ENCODE assay signal across 8 cellular contexts in genomic region chr18:70491734-70492348, GRCh38.
A peak's percentile ranks its signal among the peaks of the same experiment; 100 is the strongest.
DNase-seq lines count a peak whose midpoint lies in the region; ATAC-seq, FAIRE-seq and TF ChIP-seq lines count a peak whose summit lies in the region.

No MANE protein-coding gene starts in this region.

- intact Hi-C loops in colonic mucosa (cut with DNase I): no loop called here

- no peaks in the 10 kb centered on the region for H3K36me3 Mint-ChIP-seq in memory B cell

- H3K27me3 ChIP-seq in WERI-Rb-1 (ENCODE audit: insufficient read depth, low read depth, severe bottlenecking) (no peaks in the 10 kb centered on the region), colonic mucosa (no peaks in the 10 kb centered on the region)

- DNase-seq in AG08395 (ENCODE audit: low spot score): peak; percentile 61
- no peak for DNase-seq in GM12892 (ENCODE audit: insufficient read length)
- peak; percentile 62 for DNase-seq in NCI-H1105 treated with DMSO at 0.1 percent for 48 hours (lab: John Stamatoyannopoulos, UW)
- peak; percentile 49 for DNase-seq in WERI-Rb-1
- peak; percentile 76 for DNase-seq in colonic mucosa
- peak; percentile 25 to 30 for DNase-seq in memory B cell (ENCODE audit: low spot score in 2 of 2)
- DNase-seq in stimulated activated naive CD4-positive, alpha-beta T cell treated with Interleukin-2 at 50 U/mL for 16 hours (lab: John Stamatoyannopoulos, UW): peak; percentile 14

- no peak overlapping the region for H3K4me3 Mint-ChIP-seq in memory B cell

- no peak overlapping the region for H3K27ac Mint-ChIP-seq in memory B cell

- H3K4me1 ChIP-seq in colonic mucosa: no peaks in the 10 kb centered on the region

- H3K4me1 Mint-ChIP-seq in memory B cell: peaks cover 5% of the 10 kb centered on the region

- H3K4me3 ChIP-seq in WERI-Rb-1 (ENCODE audit: low read depth, low read length) (no peak overlapping the region), colonic mucosa (no peak overlapping the region)

- H3K9me3 ChIP-seq in WERI-Rb-1 (ENCODE audit: severe bottlenecking) (no peaks in the 10 kb centered on the region), colonic mucosa (no peaks in the 10 kb centered on the region)

- H3K36me3 ChIP-seq in WERI-Rb-1: no peaks in the 10 kb centered on the region
- no peaks in the 10 kb centered on the region for H3K36me3 ChIP-seq in colonic mucosa

- H3K27me3 Mint-ChIP-seq in memory B cell: peaks cover 1% of the 10 kb centered on the region

- H3K9ac ChIP-seq in colonic mucosa (ENCODE audit: low read depth in 2 of 2, low read length in 2 of 2): no peak overlapping the region

- FAIRE-seq in GM12892 (lab: Jason Lieb, UNC): peak; percentile 77

- no peak for TF ChIP-seq POLR2A in GM12892 (IDR thresholded peaks at IDR 0.05; ENCODE audit: low read depth, low read length)

- ATAC-seq in HG02759 (IDR thresholded peaks at IDR 0.05; ENCODE audit: unreplicated experiment) (peak; percentile 88), memory B cell (ENCODE audit: low read depth) (peak; percentile 53)

- H3K27ac ChIP-seq in WERI-Rb-1 (no peak overlapping the region), colonic mucosa (no peak overlapping the region)

- no peaks in the 10 kb centered on the region for H3K9me3 Mint-ChIP-seq in memory B cell

- TF ChIP-seq CTCF in WERI-Rb-1 (IDR thresholded peaks at IDR 0.05; ENCODE audit: low read depth, low read length): peak; percentile 69
- TF ChIP-seq CTCF in colonic mucosa (IDR thresholded peaks at IDR 0.05): peak; percentile 73
